13 cellular contexts compared by ENCODE assay signal in the genomic region with DNA sequence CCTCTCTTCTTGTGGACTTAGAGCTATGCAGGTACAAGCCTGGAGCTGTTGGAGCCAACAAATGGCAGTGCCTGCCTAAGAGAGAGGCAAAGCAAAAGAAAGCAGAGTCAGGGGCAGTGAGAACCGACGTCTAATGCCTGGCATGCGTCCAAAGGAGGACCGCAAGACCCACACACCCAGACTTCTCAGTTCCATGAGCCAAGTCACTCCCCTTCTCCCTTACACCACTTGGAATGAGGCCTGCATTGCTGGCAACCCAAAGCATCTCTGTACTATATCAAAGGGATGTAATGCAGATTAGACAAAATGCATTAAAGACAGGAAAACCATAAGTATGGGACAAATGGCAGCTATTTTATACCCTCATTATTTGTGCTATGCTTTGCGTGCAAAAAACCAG. TPM values are rescaled to one million over a fixed set of nuclear protein-coding genes. Genes with fewer than 3 reads are reported as not detected.
A peak's percentile ranks its signal among the peaks of the same experiment; 100 is the strongest.
DNase-seq lines count a peak whose midpoint lies in the region; ATAC-seq, FAIRE-seq and TF ChIP-seq lines count a peak whose summit lies in the region.
"Had no signal": no experiment of that assay in that cellular context is flagged by ENCODE, and none has a peak within 500 bp of the region (broad histone marks: within the 10 kb centered on the region; RNA-seq: fewer than 3 reads in every experiment).

No MANE protein-coding gene starts in this region.

- no peak overlapping the region for H3K4me3 ChIP-seq in endodermal cell (ENCODE audit: low read length)

- H3K36me3 ChIP-seq in endodermal cell (ENCODE audit: control insufficient read depth, insufficient read depth, low read length), result no peaks in the 10 kb centered on the region

- H3K9me3 Mint-ChIP-seq in endodermal cell, result no peaks in the 10 kb centered on the region
- H3K9me3 Mint-ChIP-seq in activated T-helper 17 cell treated with anti-CD3 and anti-CD28 coated beads, Interleukin-2, amount 50 U/mL, for 72 hours, result no peaks in the 10 kb centered on the region
- H3K9me3 Mint-ChIP-seq: activated naive CD4-positive, alpha-beta T cell treated with anti-CD3 and anti-CD28 coated beads, Interleukin-2, amount 50 U/mL, for 72 hours; T-helper 1 cell treated with Interleukin-12 subunit alpha and Interleukin-12 subunit beta and Interleukin-4 antibody, amounts not matched to agents 30 μg/mL and 1 μg/mL, for 36 hours had no signal

- H3K9ac ChIP-seq in endodermal cell (ENCODE audit: extremely low read depth, low read length, poor library complexity, severe bottlenecking), result no peak overlapping the region

- no peaks in the 10 kb centered on the region for H3K27me3 Mint-ChIP-seq in endodermal cell (ENCODE audit: insufficient read depth)
- no peaks in the 10 kb centered on the region for H3K27me3 Mint-ChIP-seq in activated T-helper 17 cell treated with anti-CD3 and anti-CD28 coated beads, Interleukin-2, amount 50 U/mL, for 72 hours

- no peak for TF ChIP-seq CTCF in endodermal cell (conservative IDR thresholded peaks at IDR 0.05)

- H3K27ac Mint-ChIP-seq in endodermal cell, result peak overlapping the region; percentile 85
- H3K27ac Mint-ChIP-seq in activated T-helper 17 cell treated with anti-CD3 and anti-CD28 coated beads, Interleukin-2, amount 50 U/mL, for 72 hours, result no peak overlapping the region
- H3K27ac Mint-ChIP-seq: T-helper 1 cell treated with Interleukin-12 subunit alpha and Interleukin-12 subunit beta and Interleukin-4 antibody, amounts not matched to agents 30 μg/mL and 1 μg/mL, for 36 hours had no signal

- no peaks in the 10 kb centered on the region for H3K36me3 Mint-ChIP-seq in endodermal cell (ENCODE audit: low read depth)
- peaks cover 46% of the 10 kb centered on the region for H3K36me3 Mint-ChIP-seq in activated T-helper 17 cell treated with anti-CD3 and anti-CD28 coated beads, Interleukin-2, amount 50 U/mL, for 72 hours (ENCODE audit: low read depth)

- peaks cover 52% of the 10 kb centered on the region for H3K4me1 Mint-ChIP-seq in endodermal cell
- peaks cover 21% of the 10 kb centered on the region for H3K4me1 Mint-ChIP-seq in activated T-helper 17 cell treated with anti-CD3 and anti-CD28 coated beads, Interleukin-2, amount 50 U/mL, for 72 hours

- no peak for ATAC-seq in activated T-helper 17 cell treated with anti-CD3 and anti-CD28 coated beads, Interleukin-2, amount 50 U/mL, for 72 hours (replicated peaks)
- ATAC-seq: activated naive CD4-positive, alpha-beta T cell treated with anti-CD3 and anti-CD28 coated beads, Interleukin-2, amount 50 U/mL, for 72 hours had no signal

- H3K4me1 ChIP-seq in endodermal cell (ENCODE audit: control insufficient read depth, insufficient read depth, low read length), result peaks cover 22% of the 10 kb centered on the region

- H3K4me3 Mint-ChIP-seq in endodermal cell, result no peak overlapping the region
- H3K4me3 Mint-ChIP-seq in activated T-helper 17 cell treated with anti-CD3 and anti-CD28 coated beads, Interleukin-2, amount 50 U/mL, for 72 hours, result no peak overlapping the region
- H3K4me3 Mint-ChIP-seq: T-helper 1 cell treated with Interleukin-12 subunit alpha and Interleukin-12 subunit beta and Interleukin-4 antibody, amounts not matched to agents 30 μg/mL and 1 μg/mL, for 36 hours had no signal

- DNase-seq in COR-L47 (lab: John Stamatoyannopoulos, UW) (peak; percentile 65), NCI-H345 (lab: John Stamatoyannopoulos, UW) (peak; percentile 31), endodermal cell (no peak), non-pigmented ciliary epithelial cell (ENCODE audit: low read depth) (peak; percentile 85), frontal cortex (ENCODE audit: low spot score in 2 of 2) (no peak), NCI-H748 treated with DMSO at 0.1 percent for 48 hours (lab: John Stamatoyannopoulos, UW) (no peak)
- no peak for DNase-seq in stimulated activated naive CD4-positive, alpha-beta T cell treated with Interleukin-2 at 50 U/mL for 16 hours (lab: John Stamatoyannopoulos, UW)
- DNase-seq: DND-41; posterior cingulate gyrus; stimulated activated naive CD4-positive, alpha-beta T cell had no signal

- no peak for FAIRE-seq in frontal cortex (lab: Jason Lieb, UNC)

- H3K27ac ChIP-seq in endodermal cell (ENCODE audit: low read depth, low read length), result no peak overlapping the region

- 87% methylated on average over 4 to 5 of the region's 5 CpGs for WGBS in endodermal cell (ENCODE audit: insufficient coverage in 1 of 2, insufficient read length in 1 of 2), 2 experiments

- H3K27me3 ChIP-seq in endodermal cell (ENCODE audit: control insufficient read depth, insufficient read depth, low read length, poor library complexity, severe bottlenecking), result no peaks in the 10 kb centered on the region

- no peaks in the 10 kb centered on the region for H3K9me3 ChIP-seq in endodermal cell (ENCODE audit: control insufficient read depth, low read length)

RNA-seq across cellular contexts. Expression of a gene that starts 49.9 kb away (rescaled TPM):
- total RNA-seq in endodermal cell (not detected), frontal cortex (under 0.01 TPM)
- 2,034 TPM for polyA plus RNA-seq in endodermal cell (2013, experiment 1 of 2)
- 2,520 TPM for polyA plus RNA-seq in endodermal cell (2013, experiment 2 of 2)
- total RNA-seq in activated T-helper 17 cell treated with anti-CD3 and anti-CD28 coated beads, Interleukin-2, amount 50 U/mL, for 72 hours, result not detected
- total RNA-seq: activated naive CD4-positive, alpha-beta T cell treated with anti-CD3 and anti-CD28 coated beads, Interleukin-2, amount 50 U/mL, for 72 hours had no signal

Comparison
In these comparisons a context has a peak if more than half of its experiments do, and no peak if none do; other contexts are left out.
1. DNase-seq: peak in COR-L47 (single experiment), NCI-H345 (single experiment) and non-pigmented ciliary epithelial cell (single experiment); none in endodermal cell (single experiment), frontal cortex (0 of 2), stimulated activated naive CD4-positive, alpha-beta T cell treated with Interleukin-2 at 50 U/mL for 16 hours (single experiment) and NCI-H748 treated with DMSO at 0.1 percent for 48 hours (single experiment).